In genomic region chr1:178566187-178566586, GRCh38 we compare ENCODE assay signal across 14 cellular contexts. TPM values are rescaled to one million over a fixed set of nuclear protein-coding genes. Genes with fewer than 3 reads are reported as not detected.
DNase-seq lines count a peak whose midpoint lies in the region; ATAC-seq and TF ChIP-seq lines count a peak whose summit lies in the region.
"Had no signal": no experiment of that assay in that cellular context is flagged by ENCODE, and none has a peak within 500 bp of the region (broad histone marks: within the 10 kb centered on the region; RNA-seq: fewer than 3 reads in every experiment).

No MANE protein-coding gene starts in this region.

- 100% methylated on average over 3 of the region's 3 CpGs for WGBS in hepatocyte (ENCODE audit: low lambda C conversion rate, missing lambda C conversion rate)

- ATAC-seq in GM18870 (IDR thresholded peaks at IDR 0.05; ENCODE audit: unreplicated experiment) (peak; percentile 93), HG02763 (IDR thresholded peaks at IDR 0.05; ENCODE audit: unreplicated experiment) (peak; percentile 78), sciatic nerve (no peak)
- ATAC-seq: left cardiac atrium had no signal

- H3K9me3 ChIP-seq in hepatocyte (ENCODE audit: low read depth): peaks cover 4% of the 10 kb centered on the region

- H3K4me1 ChIP-seq in hepatocyte (ENCODE audit: insufficient read depth): peaks cover 3% of the 10 kb centered on the region

- intact Hi-C loops in sciatic nerve (cut with DNase I): no loop called here

- H3K27me3 ChIP-seq in hepatocyte: no peaks in the 10 kb centered on the region

- H3K36me3 ChIP-seq in hepatocyte (replicated peaks; ENCODE audit: insufficient read depth, low read depth): no peaks in the 10 kb centered on the region

- no peak overlapping the region for H3K27ac ChIP-seq in hepatocyte
- H3K27ac ChIP-seq: epithelial cell of prostate had no signal

- no peaks in the 10 kb centered on the region for H4K20me1 ChIP-seq in hepatocyte (ENCODE audit: insufficient read depth, poor library complexity, severe bottlenecking)

- no peak overlapping the region for H3K4me2 ChIP-seq in hepatocyte

- TF ChIP-seq CTCF in AG09309 (IDR thresholded peaks at IDR 0.05; ENCODE audit: control insufficient read depth, insufficient read depth, low read depth, low read length, missing control alignments): no peak
- TF ChIP-seq CTCF in hepatocyte (IDR thresholded peaks at IDR 0.05; ENCODE audit: poor library complexity): no peak

- DNase-seq in AG09309 (ENCODE audit: low read depth) (peak; percentile 5), RPMI7951 (ENCODE audit: low read depth) (peak; percentile 66), MV-4-11 (lab: John Stamatoyannopoulos, UW) (no peak), superior temporal gyrus (ENCODE audit: extremely low spot score) (no peak), sciatic nerve (ENCODE audit: low spot score) (no peak), hepatocyte (ENCODE audit: low spot score) (no peak)
- DNase-seq: left cardiac atrium; NCI-H1092; NK-92 treated with Interleukin-12 subunit alpha and Interleukin-12 subunit beta, amount 100 ng/mL, for 24 hours had no signal

- no peak overlapping the region for H2AFZ ChIP-seq in hepatocyte

- H3K4me3 ChIP-seq in AG09309 (ENCODE audit: control insufficient read depth, low read depth, low read length) (no peak overlapping the region), hepatocyte (no peak overlapping the region)

- H3K79me2 ChIP-seq in hepatocyte: no peaks in the 10 kb centered on the region

- H3K9me2 ChIP-seq in hepatocyte (replicated peaks; ENCODE audit: insufficient read depth): no peaks in the 10 kb centered on the region

RNA-seq across cellular contexts. Expression of gene TEX35, which starts 53.3 kb away (rescaled TPM):
- total RNA-seq in RPMI7951 (2014; rRNA removed; shearing (Covaris generic)): not detected in 2 replicates
- total RNA-seq in sciatic nerve: not detected
- total RNA-seq in hepatocyte: not detected in 2 replicates
- polyA plus RNA-seq in hepatocyte: not detected in 2 replicates
- total RNA-seq: left cardiac atrium, pulmonary artery endothelial cell had no signal
- polyA plus RNA-seq: CD14-positive monocyte had no signal

Comparison
In these comparisons a context has a peak if more than half of its experiments do, and no peak if none do; other contexts are left out.
1. DNase-seq: peak in AG09309 (single experiment) and RPMI7951 (single experiment); none in MV-4-11 (single experiment), superior temporal gyrus (single experiment), sciatic nerve (single experiment) and hepatocyte (single experiment).